ENCODE assay signal across 21 cellular contexts in the genomic region with DNA sequence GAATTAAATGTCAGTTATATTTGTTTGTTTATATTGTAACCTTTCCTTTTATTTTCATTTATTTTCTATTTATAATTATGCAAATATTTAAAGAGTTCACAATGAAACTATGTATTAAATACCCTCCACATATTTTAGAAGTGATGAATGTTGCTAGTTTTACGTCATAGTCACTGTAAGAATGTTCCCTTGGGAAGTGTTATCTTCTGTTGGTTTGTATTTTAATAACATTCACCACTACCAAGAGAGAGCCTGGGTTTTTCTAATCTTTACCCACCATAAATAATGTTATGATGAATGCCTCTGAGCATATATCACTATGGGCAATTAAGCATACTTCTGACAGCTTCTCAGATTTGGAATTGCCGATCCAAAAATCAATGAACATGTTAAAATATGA.
DNase-seq lines count a peak whose midpoint lies in the region; ATAC-seq, FAIRE-seq and TF ChIP-seq lines count a peak whose summit lies in the region.
"Had no signal": no experiment of that assay in that cellular context is flagged by ENCODE, and none has a peak within 500 bp of the region (broad histone marks: within the 10 kb centered on the region; RNA-seq: fewer than 3 reads in every experiment).

No MANE protein-coding gene starts in this region.

- DNase-seq in MCF 10A (ENCODE audit: unreplicated experiment), result peak; percentile 20
- DNase-seq in breast epithelium (ENCODE audit: low spot score in 2 of 2), result no peak
- peak; percentile 77 for DNase-seq in NCI-H460 (ENCODE audit: extremely low read depth, low read depth)
- peak; percentile 74 to 91 for DNase-seq in fibroblast of lung (ENCODE audit: low read depth in 2 of 2)
- DNase-seq in small intestine, result peak; percentile 74
- no peak for DNase-seq in GM23338 (ENCODE audit: low spot score)
- DNase-seq in pons (ENCODE audit: low spot score), result no peak
- DNase-seq in activated effector memory CD4-positive, alpha-beta T cell treated with anti-CD3 and anti-CD28 coated beads, Interleukin-2, amount 50 U/mL, for 16 hours, result no peak
- DNase-seq: 8988T; activated naive CD4-positive, alpha-beta T cell treated with anti-CD3 and anti-CD28 coated beads, Interleukin-2, amount 50 U/mL, for 16 hours; activated T-cell treated with anti-CD3 and anti-CD28 coated beads, Interleukin-2, amount 50 U/mL, for 1 hour; CD4-positive, alpha-beta T cell; DMS79 treated with DMSO at 0.1 percent for 48 hours; effector CD4-positive, alpha-beta T cell; MV-4-11; NCI-H187; NCI-H345; nephron progenitor cell; thyroid gland had no signal

- H3F3A ChIP-seq in GM23338 (replicated peaks; ENCODE audit: low read depth), result no peaks in the 10 kb centered on the region

- TF ChIP-seq POLR2A in breast epithelium (IDR thresholded peaks at IDR 0.05), result no peak

- H3K27ac Mint-ChIP-seq in MCF 10A (ENCODE audit: low read depth, unreplicated experiment) (no peak overlapping the region), GM23338 (no peak overlapping the region)
- H3K27ac Mint-ChIP-seq: CD4-positive, alpha-beta T cell; nephron progenitor cell had no signal

- H3K27me3 Mint-ChIP-seq in MCF 10A (ENCODE audit: insufficient read depth, unreplicated experiment) (peaks cover 91% of the 10 kb centered on the region), GM23338 (ENCODE audit: insufficient read depth, low read depth, poor library complexity) (peaks cover 5% of the 10 kb centered on the region)

- H3K4me3 ChIP-seq in breast epithelium, result no peak overlapping the region
- H3K4me3 ChIP-seq in fibroblast of lung (replicated peaks in 1 of 4; ENCODE audit: control extremely low read depth in 1 of 4, insufficient read depth in 1 of 4, low read depth in 3 of 4, low read length in 4 of 4), result no peak overlapping the region
- no peak overlapping the region for H3K4me3 ChIP-seq in small intestine (ENCODE audit: low read depth in 1 of 2, low read length in 2 of 2)
- H3K4me3 ChIP-seq in GM23338, result no peak overlapping the region
- H3K4me3 ChIP-seq: thyroid gland had no signal

- H3K27ac ChIP-seq in breast epithelium (no peak overlapping the region), fibroblast of lung (ENCODE audit: insufficient read depth, low read length) (no peak overlapping the region), small intestine (ENCODE audit: low read depth in 1 of 2, low read length in 1 of 2) (no peak overlapping the region), GM23338 (ENCODE audit: low read depth) (no peak overlapping the region)
- H3K27ac ChIP-seq: thyroid gland had no signal

- intact Hi-C loops in MCF 10A (cut with micrococcal nuclease) (no loop called here), breast epithelium (cut with DNase I; ENCODE audit: low total_unique reads) (no loop called here)

- H3K79me2 ChIP-seq in fibroblast of lung (ENCODE audit: control insufficient read depth, insufficient read depth, low read length), result no peaks in the 10 kb centered on the region
- no peaks in the 10 kb centered on the region for H3K79me2 ChIP-seq in GM23338 (replicated peaks; ENCODE audit: insufficient read depth)

- CTCF ChIA-PET in MCF 10A (lab: Yijun Ruan, JAX), result no interaction called here

- H3K9ac ChIP-seq in fibroblast of lung (ENCODE audit: insufficient read depth, low read length), result no peak overlapping the region

- POLR2A ChIA-PET in MCF 10A (lab: Yijun Ruan, JAX), result no interaction called here

- no peak for FAIRE-seq in small intestine (lab: Jason Lieb, UNC)
- FAIRE-seq: H54 had no signal

- H3K36me3 Mint-ChIP-seq in MCF 10A (ENCODE audit: insufficient read depth, unreplicated experiment) (no peaks in the 10 kb centered on the region), GM23338 (ENCODE audit: low read depth) (no peaks in the 10 kb centered on the region)

- H3K9me2 ChIP-seq in GM23338 (ENCODE audit: insufficient read depth), result no peaks in the 10 kb centered on the region

- H3K36me3 ChIP-seq in breast epithelium, result no peaks in the 10 kb centered on the region
- H3K36me3 ChIP-seq in fibroblast of lung (ENCODE audit: control insufficient read depth, insufficient read depth, low read length), result no peaks in the 10 kb centered on the region
- no peaks in the 10 kb centered on the region for H3K36me3 ChIP-seq in small intestine (ENCODE audit: control insufficient read depth in 2 of 2, insufficient read depth in 2 of 2, low read length in 2 of 2)
- no peaks in the 10 kb centered on the region for H3K36me3 ChIP-seq in GM23338 (ENCODE audit: insufficient read depth)
- H3K36me3 ChIP-seq: thyroid gland had no signal

- no peak for TF ChIP-seq CTCF in MCF 10A (IDR thresholded peaks at IDR 0.05; ENCODE audit: unreplicated experiment)
- TF ChIP-seq CTCF in breast epithelium (IDR thresholded peaks at IDR 0.05), result no peak
- TF ChIP-seq CTCF in fibroblast of lung (conservative IDR thresholded peaks at IDR 0.05 in 1 of 2, IDR thresholded peaks at IDR 0.05 in 1 of 2; ENCODE audit: low read depth in 1 of 2, low read length in 2 of 2), result no peak
- no peak for TF ChIP-seq CTCF in GM23338 (conservative IDR thresholded peaks at IDR 0.05; ENCODE audit: low read depth in 2 of 2)

- 23 to 57% (median 27%) methylated on average over 2 of the region's 2 CpGs for WGBS in small intestine, 3 donors

- H3K9me3 Mint-ChIP-seq in MCF 10A (ENCODE audit: unreplicated experiment) (no peaks in the 10 kb centered on the region), GM23338 (no peaks in the 10 kb centered on the region)
- H3K9me3 Mint-ChIP-seq: CD4-positive, alpha-beta T cell; nephron progenitor cell had no signal

- H3K4me1 ChIP-seq in breast epithelium (no peaks in the 10 kb centered on the region), fibroblast of lung (ENCODE audit: control insufficient read depth, extremely low read depth, insufficient read depth, low read length) (no peaks in the 10 kb centered on the region), small intestine (ENCODE audit: control insufficient read depth in 2 of 2, insufficient read depth in 1 of 2, low read depth in 1 of 2, low read length in 1 of 2) (no peaks in the 10 kb centered on the region), GM23338 (ENCODE audit: insufficient read depth) (peaks cover 38% of the 10 kb centered on the region)
- H3K4me1 ChIP-seq: thyroid gland had no signal

- no peak for ATAC-seq in GM23338
- ATAC-seq: esophagus mucosa had no signal

- H3K27me3 ChIP-seq in breast epithelium (peaks cover 0 to 12% of the 10 kb centered on the region in 2 donors), fibroblast of lung (ENCODE audit: control insufficient read depth, insufficient read depth, low read length) (no peaks in the 10 kb centered on the region), small intestine (ENCODE audit: control insufficient read depth in 2 of 2, insufficient read depth in 2 of 2, low read length in 2 of 2) (no peaks in the 10 kb centered on the region), GM23338 (ENCODE audit: insufficient read depth) (no peaks in the 10 kb centered on the region)
- H3K27me3 ChIP-seq: thyroid gland had no signal

- no peaks in the 10 kb centered on the region for H3K9me3 ChIP-seq in breast epithelium
- no peaks in the 10 kb centered on the region for H3K9me3 ChIP-seq in fibroblast of lung (ENCODE audit: control insufficient read depth, insufficient read depth, low read depth, low read length)
- no peaks in the 10 kb centered on the region for H3K9me3 ChIP-seq in small intestine (ENCODE audit: control insufficient read depth, low read depth)
- H3K9me3 ChIP-seq: thyroid gland had no signal

- no peaks in the 10 kb centered on the region for H4K20me1 ChIP-seq in fibroblast of lung (ENCODE audit: control insufficient read depth, extremely low read depth, insufficient read depth, low read length)
- H4K20me1 ChIP-seq in GM23338 (replicated peaks; ENCODE audit: insufficient read depth), result no peaks in the 10 kb centered on the region

- H3K4me3 Mint-ChIP-seq in MCF 10A (ENCODE audit: unreplicated experiment) (no peak overlapping the region), GM23338 (no peak overlapping the region)
- H3K4me3 Mint-ChIP-seq: CD4-positive, alpha-beta T cell; nephron progenitor cell had no signal

- H3K4me2 ChIP-seq in fibroblast of lung (ENCODE audit: extremely low read depth, insufficient read depth, low read length) (no peak overlapping the region), GM23338 (no peak overlapping the region)

- H2AFZ ChIP-seq in fibroblast of lung (ENCODE audit: low read length) (no peak overlapping the region), GM23338 (no peak overlapping the region)

- no peaks in the 10 kb centered on the region for H3K4me1 Mint-ChIP-seq in MCF 10A (ENCODE audit: insufficient read depth, unreplicated experiment)
- peaks cover 35% of the 10 kb centered on the region for H3K4me1 Mint-ChIP-seq in GM23338

- no TSS peak for BruUV-seq in MCF 10A (replicated peaks; lab: Mats Ljungman, UMichigan)

TF ChIP-seq in GM23338, 12 proteins besides CTCF, POLR2A, EP300 and RAD21 (continues in another document):
- no peak for TF ChIP-seq ZNF114 (CRISPR knock-in tag; IDR thresholded peaks at IDR 0.05)
- TF ChIP-seq ZNF331 (CRISPR knock-in tag; IDR thresholded peaks at IDR 0.05; ENCODE audit: low read depth), result no peak
- TF ChIP-seq, protein P1, sequence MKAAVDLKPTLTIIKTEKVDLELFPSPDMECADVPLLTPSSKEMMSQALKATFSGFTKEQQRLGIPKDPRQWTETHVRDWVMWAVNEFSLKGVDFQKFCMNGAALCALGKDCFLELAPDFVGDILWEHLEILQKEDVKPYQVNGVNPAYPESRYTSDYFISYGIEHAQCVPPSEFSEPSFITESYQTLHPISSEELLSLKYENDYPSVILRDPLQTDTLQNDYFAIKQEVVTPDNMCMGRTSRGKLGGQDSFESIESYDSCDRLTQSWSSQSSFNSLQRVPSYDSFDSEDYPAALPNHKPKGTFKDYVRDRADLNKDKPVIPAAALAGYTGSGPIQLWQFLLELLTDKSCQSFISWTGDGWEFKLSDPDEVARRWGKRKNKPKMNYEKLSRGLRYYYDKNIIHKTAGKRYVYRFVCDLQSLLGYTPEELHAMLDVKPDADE (IDR thresholded peaks at IDR 0.05), result no peak
- no peak for TF ChIP-seq POLR2AphosphoS5 (IDR thresholded peaks at IDR 0.05; ENCODE audit: low read depth)
- TF ChIP-seq EZH2phosphoT487 (IDR thresholded peaks at IDR 0.05; ENCODE audit: unreplicated experiment), result no peak

Comparison
In these comparisons a context has a peak if more than half of its experiments do, and no peak if none do; other contexts are left out.
1. DNase-seq: peak in MCF 10A (single experiment), NCI-H460 (single experiment), fibroblast of lung (2 of 2) and small intestine (single experiment); none in breast epithelium (0 of 2), GM23338 (single experiment), pons (single experiment) and activated effector memory CD4-positive, alpha-beta T cell treated with anti-CD3 and anti-CD28 coated beads, Interleukin-2, amount 50 U/mL, for 16 hours (single experiment).